In the genomic region with DNA sequence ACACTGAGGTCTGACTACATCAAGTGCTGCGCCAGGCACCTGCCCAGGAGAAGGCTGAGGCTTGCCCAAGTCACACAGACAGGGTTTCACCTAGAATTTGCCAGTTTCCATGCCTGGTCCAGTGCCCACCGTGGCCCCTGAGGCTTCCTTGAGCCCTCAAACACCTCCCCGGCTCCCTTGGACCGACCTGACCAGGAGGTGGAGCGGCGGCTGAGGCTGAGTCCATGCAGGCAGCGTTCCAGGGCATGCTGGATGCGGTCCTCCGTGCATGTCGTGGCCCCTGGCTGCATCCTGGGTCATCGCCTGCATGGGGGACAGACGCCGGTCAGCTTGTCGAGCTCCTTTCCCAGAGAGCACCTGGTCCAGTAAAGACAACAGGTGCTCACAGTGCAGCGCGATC, we compare ENCODE assay signal across 18 cellular contexts. TPM values are rescaled to one million over a fixed set of nuclear protein-coding genes. Genes with fewer than 3 reads are reported as not detected.
A peak's percentile ranks its signal among the peaks of the same experiment; 100 is the strongest.
DNase-seq lines count a peak whose midpoint lies in the region; ATAC-seq, FAIRE-seq and TF ChIP-seq lines count a peak whose summit lies in the region.
"Had no signal": no experiment of that assay in that cellular context is flagged by ENCODE, and none has a peak within 500 bp of the region (broad histone marks: within the 10 kb centered on the region; RNA-seq: fewer than 3 reads in every experiment).

No MANE protein-coding gene starts in this region.

- H3K9ac ChIP-seq in H1 (replicated peaks in 1 of 4; ENCODE audit: extremely low read depth in 1 of 4, low read depth in 3 of 4, low read length in 3 of 4) (no peak overlapping the region), neuronal stem cell (ENCODE audit: low read depth, low read length, poor library complexity) (no peak overlapping the region)

- H3K4me2 ChIP-seq in H1 (ENCODE audit: insufficient read depth in 1 of 2, low read depth in 2 of 2, low read length in 2 of 2) = no peak overlapping the region
- H3K4me2 ChIP-seq in neuronal stem cell (ENCODE audit: insufficient read depth, low read length, poor library complexity, severe bottlenecking) = no peak overlapping the region

- H3K27ac Mint-ChIP-seq in CD4-positive, CD25-positive, alpha-beta regulatory T cell = peak overlapping the region in 2 of 3 donors; percentile 32 to 63
- H3K27ac Mint-ChIP-seq in activated T-cell treated with anti-CD3 and anti-CD28 coated beads, Interleukin-2, amount 50 U/mL, for 24 hours = no peak overlapping the region

- H3K79me2 ChIP-seq in H1 (ENCODE audit: control insufficient read depth in 1 of 2, insufficient read depth in 2 of 2, low read length in 2 of 2) = no peaks in the 10 kb centered on the region

- H3K4me1 ChIP-seq in CD4-positive, CD25-positive, alpha-beta regulatory T cell (ENCODE audit: control insufficient read depth, insufficient read depth, low read length, poor library complexity, severe bottlenecking) = no peaks in the 10 kb centered on the region
- H3K4me1 ChIP-seq in H1 (replicated peaks in 1 of 4; ENCODE audit: control insufficient read depth in 3 of 4, insufficient read depth in 4 of 4, low read length in 3 of 4) (no peaks in the 10 kb centered on the region; a peak in 1 of 7 replicates), neuronal stem cell (ENCODE audit: control insufficient read depth in 2 of 2, insufficient read depth in 1 of 2, low read depth in 1 of 2, low read length in 2 of 2) (peaks cover 0 to 7% of the 10 kb centered on the region in 2 donors)
- H3K4me1 ChIP-seq: BE2C had no signal

- POLR2A ChIA-PET in H1 (lab: Charles Lee; ENCODE audit: partially characterized antibody) = interaction anchor here (1.9 kb wide), 1 partner anchor 11 kb away, joined by 5 read pairs; no protein-coding TSS in a partner anchor

- H3K14ac ChIP-seq in H1 (ENCODE audit: insufficient read length) (no peak overlapping the region), neuronal stem cell (ENCODE audit: low read length) (peak overlapping the region; percentile 56)

- CTCF ChIA-PET in H1 (lab: Charles Lee; ENCODE audit: partially characterized antibody) = interaction anchor here (1.5 to 5.9 kb wide), 3 partner anchors 11 to 22 kb away, joined by 8 to 37 read pairs (median 29); no protein-coding TSS in a partner anchor

- 83% methylated on average over 16 of the region's 16 CpGs; no CpG with 5 or more reads in 1 of the 2 experiments for WGBS in H1 (ENCODE audit: extremely low coverage in 1 of 2, insufficient coverage in 1 of 2, insufficient read length in 1 of 2, insufficient replicate concordance in 2 of 2, low coverage in 1 of 2, low lambda C conversion rate in 2 of 2, missing lambda C conversion rate in 1 of 2), 2 experiments
- WGBS in neuronal stem cell (ENCODE audit: extremely low coverage in 2 of 2, insufficient read length in 2 of 2, insufficient replicate concordance in 1 of 2), 2 donors = no CpG with 5 or more reads among the region's 16 CpGs

- H3K9me3 ChIP-seq in CD4-positive, CD25-positive, alpha-beta regulatory T cell (ENCODE audit: control insufficient read depth in 2 of 2, low read length in 2 of 2) = no peaks in the 10 kb centered on the region
- H3K9me3 ChIP-seq in H1 (ENCODE audit: insufficient read depth in 2 of 2, low read depth in 1 of 2, low read length in 1 of 2) (no peaks in the 10 kb centered on the region), neuronal stem cell (replicated peaks in 1 of 2; ENCODE audit: control insufficient read depth in 2 of 2, insufficient read depth in 1 of 2, low read depth in 1 of 2, low read length in 2 of 2) (no peaks in the 10 kb centered on the region)
- H3K9me3 ChIP-seq: BE2C had no signal

- H4K91ac ChIP-seq in H1 (replicated peaks; ENCODE audit: insufficient read length, low read length) = no peak overlapping the region
- no peak overlapping the region for H4K91ac ChIP-seq in neuronal stem cell (ENCODE audit: low read depth, low read length, poor library complexity)

- no peak for TF ChIP-seq EP300 in H1 (IDR thresholded peaks at IDR 0.05; ENCODE audit: borderline replicate concordance in 1 of 2, low read depth in 2 of 2, low read length in 2 of 2)

- no peak for TF ChIP-seq POLR2A in H1 (IDR thresholded peaks at IDR 0.05; ENCODE audit: control extremely low read depth in 1 of 2, low read depth in 2 of 2, low read length in 2 of 2)

- FAIRE-seq in H1 (lab: Jason Lieb, UNC) = no peak
- FAIRE-seq: GM18507 had no signal

- H3K23ac ChIP-seq in H1 (ENCODE audit: insufficient read length) = no peak overlapping the region
- H3K23ac ChIP-seq in neuronal stem cell (ENCODE audit: low read depth, low read length, poor library complexity) = no peak overlapping the region

- H3K36me3 ChIP-seq in CD4-positive, CD25-positive, alpha-beta regulatory T cell (ENCODE audit: control insufficient read depth, insufficient read depth, low read length) = peaks cover 88% of the 10 kb centered on the region
- H3K36me3 ChIP-seq in H1 (ENCODE audit: control insufficient read depth in 2 of 4, insufficient read depth in 4 of 4, low read length in 3 of 4) = no peaks in the 10 kb centered on the region
- no peaks in the 10 kb centered on the region for H3K36me3 ChIP-seq in neuronal stem cell (replicated peaks in 1 of 2; ENCODE audit: control insufficient read depth in 2 of 2, insufficient read depth in 2 of 2, low read length in 2 of 2)
- H3K36me3 ChIP-seq: BE2C had no signal

- no peak overlapping the region for H2AK5ac ChIP-seq in H1 (ENCODE audit: low read depth, low read length)
- peak overlapping the region; percentile 39 for H2AK5ac ChIP-seq in neuronal stem cell (ENCODE audit: low read depth, low read length)

- no peak overlapping the region for H2BK12ac ChIP-seq in H1 (ENCODE audit: low read depth, low read length)
- peak overlapping the region; percentile 33 for H2BK12ac ChIP-seq in neuronal stem cell (ENCODE audit: low read length)

- H3K4me1 Mint-ChIP-seq in CD4-positive, CD25-positive, alpha-beta regulatory T cell = peaks cover 5 to 33% (median 21%) of the 10 kb centered on the region in 4 donors
- H3K4me1 Mint-ChIP-seq in activated T-cell treated with anti-CD3 and anti-CD28 coated beads, Interleukin-2, amount 50 U/mL, for 24 hours (ENCODE audit: low read depth) = peaks cover 29% of the 10 kb centered on the region

- H2BK15ac ChIP-seq in H1 (ENCODE audit: low read length) (no peak overlapping the region), neuronal stem cell (ENCODE audit: low read length) (peak overlapping the region; percentile 22)

- no peak overlapping the region for H2BK20ac ChIP-seq in H1 (ENCODE audit: low read length)

- no peaks in the 10 kb centered on the region for H3K23me2 ChIP-seq in H1 (ENCODE audit: low read depth, low read length)

- H2AFZ ChIP-seq in H1 (ENCODE audit: low read length) (no peak overlapping the region), neuronal stem cell (ENCODE audit: low read length) (no peak overlapping the region)

- TF ChIP-seq CTCF in GM13977 (IDR thresholded peaks at IDR 0.05; ENCODE audit: extremely low read depth, insufficient read depth, missing control alignments) (no peak), H1 (IDR thresholded peaks at IDR 0.05; ENCODE audit: control extremely low read depth in 1 of 3, insufficient read depth in 1 of 3, low read depth in 1 of 3, low read length in 3 of 3) (no peak)

- H4K5ac ChIP-seq in H1 (ENCODE audit: insufficient read length, low read depth, low read length) = no peak overlapping the region

- H3K4me3 Mint-ChIP-seq in CD4-positive, CD25-positive, alpha-beta regulatory T cell = no peak overlapping the region
- no peak overlapping the region for H3K4me3 Mint-ChIP-seq in activated T-cell treated with anti-CD3 and anti-CD28 coated beads, Interleukin-2, amount 50 U/mL, for 24 hours

- TF ChIP-seq RAD21 in H1 (IDR thresholded peaks at IDR 0.05 in 1 of 2, conservative IDR thresholded peaks at IDR 0.05 in 1 of 2; ENCODE audit: low read depth in 2 of 2, low read length in 2 of 2) = no peak

- no peaks in the 10 kb centered on the region for H3K27me3 Mint-ChIP-seq in CD4-positive, CD25-positive, alpha-beta regulatory T cell
- no peaks in the 10 kb centered on the region for H3K27me3 Mint-ChIP-seq in activated T-cell treated with anti-CD3 and anti-CD28 coated beads, Interleukin-2, amount 50 U/mL, for 24 hours
- H3K27me3 Mint-ChIP-seq: IgD-negative memory B cell had no signal

- no peaks in the 10 kb centered on the region for H4K20me1 ChIP-seq in H1 (replicated peaks in 1 of 2; ENCODE audit: control insufficient read depth in 1 of 2, insufficient read depth in 2 of 2, low read length in 2 of 2)

- no peak for DNase-seq in CD4-positive, CD25-positive, alpha-beta regulatory T cell
- DNase-seq in GM13977 (ENCODE audit: low spot score) = peak; percentile 3
- no peak for DNase-seq in H1 (ENCODE audit: low read depth in 1 of 2, low spot score in 2 of 2)
- no peak for DNase-seq in neuronal stem cell (ENCODE audit: low spot score)
- no peak for DNase-seq in activated T-cell treated with anti-CD3 and anti-CD28 coated beads, Interleukin-2, amount 50 U/mL, for 24 hours
- no peak for DNase-seq in activated effector memory CD4-positive, alpha-beta T cell treated with Interleukin-2 at 50 U/mL for 16 hours
- no peak for DNase-seq in stimulated activated CD4-positive, alpha-beta T cell treated with anti-CD3 and anti-CD28 coated beads, Interleukin-12 subunit alpha, Interleukin-12 subunit beta, amount 100 ng/mL, for 4 hours
- DNase-seq: BE2C, HCEC 1CT, NCI-H1417, NCI-H1930, NCI-H2171 treated with DMSO at 0.1 percent for 48 hours, NCI-H510A, SHP77 treated with DMSO at 0.1 percent for 48 hours had no signal

- H3K18ac ChIP-seq in H1 (ENCODE audit: extremely low read depth, low read length) = no peak overlapping the region
- H3K18ac ChIP-seq in neuronal stem cell (ENCODE audit: low read length) = peak overlapping the region; percentile 48

- no peak overlapping the region for H3K27ac ChIP-seq in CD4-positive, CD25-positive, alpha-beta regulatory T cell (ENCODE audit: insufficient read depth, low read length, poor library complexity, severe bottlenecking)
- no peak overlapping the region for H3K27ac ChIP-seq in H1 (ENCODE audit: low read depth, low read length)
- H3K27ac ChIP-seq in neuronal stem cell (replicated peaks; ENCODE audit: low read length) = no peak overlapping the region

- in situ Hi-C loops in GM13977 (cut with MboI; ENCODE audit: low pct_unique_long_range_greater_than_20kb, low sequenced_read_pairs, unreplicated experiment) = no loop called here

- H3K4me3 ChIP-seq in CD4-positive, CD25-positive, alpha-beta regulatory T cell (ENCODE audit: low read depth, low read length) = no peak overlapping the region
- no peak overlapping the region for H3K4me3 ChIP-seq in H1 (ENCODE audit: extremely low read depth in 1 of 4, insufficient read depth in 2 of 4, low read depth in 3 of 4, low read length in 4 of 4)
- peak overlapping the region in 1 of 2 donors; percentile 1 for H3K4me3 ChIP-seq in neuronal stem cell (ENCODE audit: low read length in 2 of 2)

- H2BK5ac ChIP-seq in H1 (ENCODE audit: low read depth, low read length) (0 out of 2 replicates have a peak overlapping the region, but pooled peaks have one; percentile 16), neuronal stem cell (ENCODE audit: low read length) (no peak overlapping the region)

- no peak for ATAC-seq in CD4-positive, CD25-positive, alpha-beta regulatory T cell (ENCODE audit: low read depth in 2 of 2)

- no peaks in the 10 kb centered on the region for H3K9me3 Mint-ChIP-seq in CD4-positive, CD25-positive, alpha-beta regulatory T cell
- no peaks in the 10 kb centered on the region for H3K9me3 Mint-ChIP-seq in activated T-cell treated with anti-CD3 and anti-CD28 coated beads, Interleukin-2, amount 50 U/mL, for 24 hours
- H3K9me3 Mint-ChIP-seq: IgD-negative memory B cell had no signal

- H3K36me3 Mint-ChIP-seq in CD4-positive, CD25-positive, alpha-beta regulatory T cell = peaks cover 34% of the 10 kb centered on the region
- H3K36me3 Mint-ChIP-seq in activated T-cell treated with anti-CD3 and anti-CD28 coated beads, Interleukin-2, amount 50 U/mL, for 24 hours (ENCODE audit: low read depth) = peaks cover 64% of the 10 kb centered on the region

- no peaks in the 10 kb centered on the region for H3K79me1 ChIP-seq in H1 (ENCODE audit: low read depth, low read length)
- H3K79me1 ChIP-seq in neuronal stem cell (ENCODE audit: low read depth, low read length) = peaks cover 2% of the 10 kb centered on the region

- peak overlapping the region; percentile 45; the same call in 1 of the 2 replicates for H4K8ac ChIP-seq in H1 (ENCODE audit: extremely low read depth, insufficient read depth, low read length)
- H4K8ac ChIP-seq in neuronal stem cell (ENCODE audit: low read depth, low read length) = no peak overlapping the region

- no peak overlapping the region for H2BK120ac ChIP-seq in H1 (replicated peaks; ENCODE audit: low read depth, low read length)
- H2BK120ac ChIP-seq in neuronal stem cell (ENCODE audit: low read depth, low read length) = no peak overlapping the region

- H3K56ac ChIP-seq in H1 (replicated peaks; ENCODE audit: insufficient read length, low read depth, low read length) = no peak overlapping the region

- H3K27me3 ChIP-seq in CD4-positive, CD25-positive, alpha-beta regulatory T cell (ENCODE audit: control insufficient read depth, insufficient read depth, low read length) = no peaks in the 10 kb centered on the region
- H3K27me3 ChIP-seq in H1 (replicated peaks in 1 of 4; ENCODE audit: control insufficient read depth in 3 of 4, extremely low read depth in 1 of 4, insufficient read depth in 3 of 4, low read length in 3 of 4) (no peaks in the 10 kb centered on the region), neuronal stem cell (ENCODE audit: control insufficient read depth in 3 of 3, insufficient read depth in 3 of 3, low read depth in 1 of 3, low read length in 3 of 3) (peaks cover 0 to 18% (median 0%) of the 10 kb centered on the region in 3 experiments)
- H3K27me3 ChIP-seq: BE2C had no signal

- no peak overlapping the region for H3K4ac ChIP-seq in H1 (replicated peaks; ENCODE audit: insufficient read length, low read depth, low read length)
- no peak overlapping the region for H3K4ac ChIP-seq in neuronal stem cell (ENCODE audit: low read length)

RNA-seq across cellular contexts. Expression of gene PIK3R6, which starts 43.7 kb away (rescaled TPM):
- total RNA-seq in CD4-positive, CD25-positive, alpha-beta regulatory T cell = 1.1 TPM
- polyA plus RNA-seq in CD4-positive, CD25-positive, alpha-beta regulatory T cell = not detected
- 0.23 and 0.24 TPM in 2 replicates for total RNA-seq in H1 (2021; fragmentation: NEBNext Ultra II Directional; extraction: Animal tissue kit (Norgen Biotek cat#: 25700))
- 0.72 and 1.2 TPM in 2 replicates for polyA plus RNA-seq in H1 (2011; rRNA removed)
- 0.80 TPM for polyA plus RNA-seq in H1 (2011; cell fraction: cytosol; rRNA removed)
- polyA plus RNA-seq in H1 (2011; cell fraction: nucleus; rRNA removed) = 0.93 TPM
- 0.29 to 1.2 TPM (median 0.74 TPM) in 4 replicates for polyA plus RNA-seq in H1 (2012, experiment 1 of 2)
- 0.31 TPM for polyA plus RNA-seq in H1 (2012, experiment 2 of 2)
- 0.04 TPM for polyA plus RNA-seq in H1 (2013, experiment 1 of 2)
- polyA plus RNA-seq in H1 (2013, experiment 2 of 2) = 0.04 TPM
- 0.73 and 1.6 TPM in 2 replicates for polyA minus RNA-seq in H1 (2011; rRNA and poly(A)+ RNA removed)
- polyA minus RNA-seq in H1 (2011; cell fraction: cytosol; rRNA and poly(A)+ RNA removed) = not detected
- polyA minus RNA-seq in H1 (2011; cell fraction: nucleus; rRNA and poly(A)+ RNA removed) = 1.00 TPM
- not detected for polyA plus RNA-seq in neuronal stem cell (2013, experiment 1 of 2)
- polyA plus RNA-seq in neuronal stem cell (2013, experiment 2 of 2) = not detected
- total RNA-seq: HT-29, LHCN-M2 had no signal

RNA-seq across cellular contexts. Expression of gene PIK3R5, which starts 54.3 kb away (rescaled TPM):
- 275 TPM for total RNA-seq in CD4-positive, CD25-positive, alpha-beta regulatory T cell
- polyA plus RNA-seq in CD4-positive, CD25-positive, alpha-beta regulatory T cell = 10 to 100 TPM; 34.8 to 40.1 (median 36.9) TPM
- total RNA-seq in H1 (2021; fragmentation: NEBNext Ultra II Directional; extraction: Animal tissue kit (Norgen Biotek cat#: 25700)) = 4.3 and 4.5 TPM in 2 replicates
- polyA plus RNA-seq in H1 (2011; rRNA removed) = 2.7 and 4.2 TPM in 2 replicates
- polyA plus RNA-seq in H1 (2011; cell fraction: cytosol; rRNA removed) = 2.9 TPM
- polyA plus RNA-seq in H1 (2011; cell fraction: nucleus; rRNA removed) = 6.8 TPM
- polyA plus RNA-seq in H1 (2012, experiment 1 of 2) = 3.5 to 6.0 TPM (median 3.9 TPM) in 4 replicates
- polyA plus RNA-seq in H1 (2012, experiment 2 of 2) = 2.5 TPM
- 3.0 TPM for polyA plus RNA-seq in H1 (2013, experiment 1 of 2)
- polyA plus RNA-seq in H1 (2013, experiment 2 of 2) = 2.9 TPM
- 4.7 and 5.2 TPM in 2 replicates for polyA minus RNA-seq in H1 (2011; rRNA and poly(A)+ RNA removed)
- 4.8 TPM for polyA minus RNA-seq in H1 (2011; cell fraction: cytosol; rRNA and poly(A)+ RNA removed)
- polyA minus RNA-seq in H1 (2011; cell fraction: nucleus; rRNA and poly(A)+ RNA removed) = 6.2 TPM
- 1.1 TPM for polyA plus RNA-seq in neuronal stem cell (2013, experiment 1 of 2)
- polyA plus RNA-seq in neuronal stem cell (2013, experiment 2 of 2) = 0.89 TPM
- total RNA-seq: HT-29, LHCN-M2 had no signal

Comparison
In these comparisons a context has a peak if more than half of its experiments do, and no peak if none do; other contexts are left out.
1. RNA of gene PIK3R5, which starts 54.3 kb away (total RNA-seq): 275 TPM in CD4-positive, CD25-positive, alpha-beta regulatory T cell (single experiment); 4.3 to 4.5 TPM in H1; every median in the first group is over 10 times any median in the second.